24 cellular contexts compared by ENCODE assay signal in the genomic region with DNA sequence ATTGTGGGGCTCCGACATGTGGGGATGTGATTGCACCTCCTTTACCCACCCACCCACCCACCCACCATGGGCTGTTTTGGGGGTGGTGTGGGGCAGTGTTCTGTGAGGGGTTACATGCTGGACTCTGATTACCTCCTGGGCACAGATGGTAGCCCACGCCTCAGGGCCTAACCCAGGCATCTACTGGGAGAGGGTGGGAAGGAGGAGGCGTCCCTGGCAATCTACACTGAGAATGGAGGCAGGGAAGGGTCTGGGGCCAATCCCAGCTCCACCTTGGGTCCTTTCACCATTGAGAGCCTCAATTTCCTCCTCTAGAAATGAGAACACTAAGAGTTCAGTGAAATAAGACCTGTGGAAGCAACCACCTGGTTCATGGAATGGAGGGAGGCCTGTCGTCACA. TPM values are rescaled to one million over a fixed set of nuclear protein-coding genes. Genes with fewer than 3 reads are reported as not detected.
DNase-seq lines count a peak whose midpoint lies in the region; ATAC-seq, FAIRE-seq and TF ChIP-seq lines count a peak whose summit lies in the region.
"Had no signal": no experiment of that assay in that cellular context is flagged by ENCODE, and none has a peak within 500 bp of the region (broad histone marks: within the 10 kb centered on the region; RNA-seq: fewer than 3 reads in every experiment).

No MANE protein-coding gene starts in this region.

- no peaks in the 10 kb centered on the region for H4K20me1 ChIP-seq in osteoblast (ENCODE audit: insufficient read depth, low read length)

- TF ChIP-seq CTCF in cardiac muscle cell (IDR thresholded peaks at IDR 0.05; ENCODE audit: low read depth, low read length) (no peak), right atrium auricular region (IDR thresholded peaks at IDR 0.05) (no peak), kidney (IDR thresholded peaks at IDR 0.05; ENCODE audit: borderline replicate concordance, extremely low read depth, insufficient read depth) (no peak), osteoblast (IDR thresholded peaks at IDR 0.05; ENCODE audit: extremely low read depth, low read depth, low read length) (no peak), spleen (IDR thresholded peaks at IDR 0.05 in 8 of 11, conservative IDR thresholded peaks at IDR 0.05 in 3 of 11) (no peak), foreskin keratinocyte (conservative IDR thresholded peaks at IDR 0.05) (no peak)

- no peak for FAIRE-seq in kidney (lab: Jason Lieb, UNC)
- FAIRE-seq: D721Med, G401.6, GM12891, H54, HTR-8/SVneo had no signal

- H3K9ac ChIP-seq in kidney (ENCODE audit: low read length in 2 of 2): no peak overlapping the region

- H3K4me3 ChIP-seq in cardiac muscle cell: no peak overlapping the region
- H3K4me3 ChIP-seq in right atrium auricular region: no peak overlapping the region
- no peak overlapping the region for H3K4me3 ChIP-seq in kidney (ENCODE audit: low read length in 2 of 2)
- H3K4me3 ChIP-seq in osteoblast (ENCODE audit: insufficient read depth, low read length): no peak overlapping the region
- H3K4me3 ChIP-seq in spleen: no peak overlapping the region
- H3K4me3 ChIP-seq: GM23338 had no signal

- intact Hi-C loops in kidney (cut with DNase I) (no loop called here), spleen (cut with DNase I; ENCODE audit: low total_unique reads) (no loop called here)

- ATAC-seq in GM18909 (IDR thresholded peaks at IDR 0.05; ENCODE audit: poor library complexity, unreplicated experiment): no peak
- no peak for ATAC-seq in foreskin keratinocyte
- ATAC-seq: GM23338, HCT116 had no signal

- no peak overlapping the region for H3K4me2 ChIP-seq in osteoblast (ENCODE audit: insufficient read depth, low read length)
- H3K4me2 ChIP-seq: GM23338 had no signal

- TF ChIP-seq POLR2A in spleen (IDR thresholded peaks at IDR 0.05): no peak

- DNase-seq in cardiac muscle cell (ENCODE audit: low read depth in 1 of 2, low spot score in 1 of 2) (no peak), right atrium auricular region (ENCODE audit: low spot score) (no peak), kidney (peak; percentile 14), osteoblast (ENCODE audit: insufficient read length, low spot score, missing footprints) (peak; percentile 22), spleen (peak; percentile 11), T1000 (lab: John Stamatoyannopoulos, UW) (no peak), foreskin keratinocyte (no peak)
- DNase-seq: 8988T; C1 segment of cervical spinal cord; Caco-2; CD4-positive, alpha-beta T cell; HFFc6; IMR-90 had no signal

- no peaks in the 10 kb centered on the region for H3K9me3 ChIP-seq in cardiac muscle cell (ENCODE audit: low read depth)
- H3K9me3 ChIP-seq in right atrium auricular region: no peaks in the 10 kb centered on the region
- no peaks in the 10 kb centered on the region for H3K9me3 ChIP-seq in kidney (ENCODE audit: control insufficient read depth in 1 of 2, low read length in 2 of 2)
- H3K9me3 ChIP-seq in osteoblast (ENCODE audit: low read depth, low read length): no peaks in the 10 kb centered on the region
- no peaks in the 10 kb centered on the region for H3K9me3 ChIP-seq in spleen
- H3K9me3 ChIP-seq: BE2C, Caco-2 had no signal

- H3K36me3 ChIP-seq in cardiac muscle cell: no peaks in the 10 kb centered on the region
- no peaks in the 10 kb centered on the region for H3K36me3 ChIP-seq in right atrium auricular region
- no peaks in the 10 kb centered on the region for H3K36me3 ChIP-seq in kidney (ENCODE audit: control insufficient read depth in 1 of 2, insufficient read depth in 2 of 2, low read length in 2 of 2)
- H3K36me3 ChIP-seq in osteoblast (ENCODE audit: insufficient read depth, low read length): no peaks in the 10 kb centered on the region
- H3K36me3 ChIP-seq in spleen: no peaks in the 10 kb centered on the region
- H3K36me3 ChIP-seq: BE2C had no signal

- no peak overlapping the region for H2AFZ ChIP-seq in osteoblast (ENCODE audit: low read length)

- H3K79me2 ChIP-seq in osteoblast (ENCODE audit: insufficient read depth, low read length): no peaks in the 10 kb centered on the region

- H3K27me3 ChIP-seq in cardiac muscle cell (no peaks in the 10 kb centered on the region), right atrium auricular region (no peaks in the 10 kb centered on the region), osteoblast (ENCODE audit: insufficient read depth, low read length) (peaks cover 17% of the 10 kb centered on the region), spleen (replicated peaks in 1 of 7) (no peaks in the 10 kb centered on the region), foreskin keratinocyte (peaks cover 10% of the 10 kb centered on the region)
- H3K27me3 ChIP-seq: BE2C had no signal

- 78 to 93% (median 90%) methylated on average over 4 of the region's 4 CpGs for WGBS in spleen, 5 donors

- peaks cover 35% of the 10 kb centered on the region for H3K4me1 ChIP-seq in cardiac muscle cell (ENCODE audit: low read depth)
- no peaks in the 10 kb centered on the region for H3K4me1 ChIP-seq in right atrium auricular region
- H3K4me1 ChIP-seq in kidney (ENCODE audit: control insufficient read depth in 1 of 2, insufficient read depth in 1 of 2, low read depth in 1 of 2, low read length in 2 of 2): no peaks in the 10 kb centered on the region
- H3K4me1 ChIP-seq in osteoblast (ENCODE audit: insufficient read depth, low read length): no peaks in the 10 kb centered on the region
- H3K4me1 ChIP-seq in spleen: peaks cover 0 to 13% (median 3%) of the 10 kb centered on the region in 6 donors
- H3K4me1 ChIP-seq in foreskin keratinocyte: no peaks in the 10 kb centered on the region
- H3K4me1 ChIP-seq: Caco-2 had no signal

- H3K27ac ChIP-seq in cardiac muscle cell (peak overlapping the region; percentile 83), right atrium auricular region (no peak overlapping the region), kidney (ENCODE audit: low read depth in 2 of 2, low read length in 2 of 2) (no peak overlapping the region), osteoblast (ENCODE audit: low read depth, low read length) (no peak overlapping the region), spleen (no peak overlapping the region), foreskin keratinocyte (no peak overlapping the region)

RNA-seq across cellular contexts. Expression of a gene that starts 11.7 kb away (rescaled TPM):
- total RNA-seq in cardiac muscle cell: 1,502 and 2,409 TPM in 2 replicates
- 1,563 and 2,826 TPM in 2 replicates for polyA plus RNA-seq in cardiac muscle cell
- total RNA-seq in right atrium auricular region: 10 to 100 TPM; 15.2 to 34.2 TPM
- 63.7 TPM for total RNA-seq in kidney
- polyA plus RNA-seq in kidney (ENCODE audit: insufficient read depth, low read depth, low replicate concordance): 57.2 TPM
- 27.1 and 29.0 TPM in 2 replicates for total RNA-seq in osteoblast
- total RNA-seq in spleen: 10 to 100 TPM in 6 of 7 donors, 1 to 10 TPM in 1; 7.3 to 19.8 (median 16.1) TPM
- 10 to 100 TPM in 1 of 3 donors, 1 to 10 TPM in 2; 4.1 to 10.0 (median 5.5) TPM for polyA plus RNA-seq in spleen
- 12.8 and 15.8 TPM in 2 replicates for total RNA-seq in foreskin keratinocyte
- polyA plus RNA-seq in foreskin keratinocyte: 10.4 and 13.8 TPM in 2 replicates

RNA-seq across cellular contexts. Expression of a gene that starts 35.6 kb away (rescaled TPM):
- total RNA-seq in cardiac muscle cell (126 and 164 TPM in 2 replicates), right atrium auricular region (10 to 100 TPM; 76.8 to 86.3 TPM), kidney (58.9 TPM), osteoblast (95.2 and 97.8 TPM in 2 replicates), spleen (10 to 100 TPM; 42.3 to 75.6 (median 52.7) TPM), foreskin keratinocyte (57.8 and 58.3 TPM in 2 replicates)
- polyA plus RNA-seq in cardiac muscle cell (80.0 and 83.5 TPM in 2 replicates), kidney (ENCODE audit: insufficient read depth, low read depth, low replicate concordance) (68.9 TPM), spleen (10 to 100 TPM; 23.2 to 42.7 (median 35.0) TPM), foreskin keratinocyte (49.8 and 55.8 TPM in 2 replicates)

RNA-seq across cellular contexts. Expression of a gene that starts 38.3 kb away (rescaled TPM):
- total RNA-seq in cardiac muscle cell: 41.3 and 51.9 TPM in 2 replicates
- polyA plus RNA-seq in cardiac muscle cell: 30.1 and 43.8 TPM in 2 replicates
- 10 to 100 TPM; 11.2 to 15.1 TPM for total RNA-seq in right atrium auricular region
- 11.9 TPM for total RNA-seq in kidney
- polyA plus RNA-seq in kidney (ENCODE audit: insufficient read depth, low read depth, low replicate concordance): 5.7 TPM
- 9.8 and 10.6 TPM in 2 replicates for total RNA-seq in osteoblast
- 10 to 100 TPM in 2 of 7 donors, 1 to 10 TPM in 5; 7.0 to 14.8 (median 7.9) TPM for total RNA-seq in spleen
- polyA plus RNA-seq in spleen: 1 to 10 TPM; 4.6 to 7.7 (median 4.8) TPM
- 4.9 and 5.1 TPM in 2 replicates for total RNA-seq in foreskin keratinocyte
- polyA plus RNA-seq in foreskin keratinocyte: 4.0 and 4.2 TPM in 2 replicates

RNA-seq across cellular contexts. Expression of a gene that starts 44.4 kb away (rescaled TPM):
- total RNA-seq in cardiac muscle cell (not detected in 2 replicates), right atrium auricular region (under 1 TPM; 0.08 to 0.44 TPM), kidney (2.2 TPM), osteoblast (not detected in 2 replicates), spleen (10 to 100 TPM in 6 of 7 donors, 1 to 10 TPM in 1; 7.3 to 23.8 (median 13.6) TPM), foreskin keratinocyte (not detected in 2 replicates)
- polyA plus RNA-seq in cardiac muscle cell (0.05 TPM in 1 of 2 replicates, not detected in the other), kidney (ENCODE audit: insufficient read depth, low read depth, low replicate concordance) (0.15 TPM), spleen (1 to 10 TPM; 5.2 to 9.7 (median 9.3) TPM), foreskin keratinocyte (0.02 TPM in 1 of 2 replicates, not detected in the other)
- total RNA-seq: A673, HFFc6, IMR-90 had no signal
- polyA plus RNA-seq: AG04450, IMR-90 had no signal

RNA-seq across cellular contexts. Expression of a gene that starts 50.8 kb away (rescaled TPM):
- total RNA-seq in cardiac muscle cell (111 and 115 TPM in 2 replicates), right atrium auricular region (100 to 1,000 TPM; 106 to 153 TPM), kidney (78.0 TPM), osteoblast (38.6 and 39.8 TPM in 2 replicates), spleen (10 to 100 TPM; 25.8 to 39.9 (median 29.6) TPM), foreskin keratinocyte (40.1 and 42.0 TPM in 2 replicates)
- polyA plus RNA-seq in cardiac muscle cell (147 and 152 TPM in 2 replicates), kidney (ENCODE audit: insufficient read depth, low read depth, low replicate concordance) (200 TPM), spleen (10 to 100 TPM; 32.2 to 34.9 (median 34.4) TPM), foreskin keratinocyte (38.6 and 44.5 TPM in 2 replicates)

Comparison
In these comparisons a context has a peak if more than half of its experiments do, and no peak if none do; other contexts are left out.
1. RNA of a gene that starts 11.7 kb away (total RNA-seq): 1,502 to 2,409 TPM in cardiac muscle cell; 63.7 TPM in kidney (single experiment), 15.2 to 34.2 TPM in right atrium auricular region, 27.1 to 29.0 TPM in osteoblast, 7.3 to 19.8 TPM in spleen and 12.8 to 15.8 TPM in foreskin keratinocyte; every median in the first group is over 10 times any median in the second.
2. DNase-seq: peak in kidney (single experiment), osteoblast (single experiment) and spleen (single experiment); none in cardiac muscle cell (0 of 2), right atrium auricular region (single experiment), T1000 (single experiment) and foreskin keratinocyte (0 of 2).